20 cellular contexts compared by ENCODE assay signal in the genomic region with DNA sequence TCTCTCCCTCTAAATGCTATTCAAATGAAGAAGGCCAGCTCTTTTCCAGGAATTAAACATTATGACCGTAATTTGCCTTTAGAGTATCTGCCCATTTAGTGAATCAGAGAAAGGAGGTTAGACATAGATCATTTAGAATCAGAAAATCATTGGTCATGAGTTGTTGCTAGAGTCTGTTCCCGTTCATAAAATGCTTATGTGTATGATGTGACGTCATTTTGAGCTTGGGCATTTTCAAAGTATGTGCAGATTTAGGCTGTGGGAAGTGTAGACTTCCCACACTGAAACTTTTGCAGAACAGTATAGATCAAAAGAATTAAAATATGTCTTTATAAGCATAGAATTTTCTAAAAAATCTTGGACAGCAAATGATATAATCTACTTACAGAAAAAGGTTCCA.
DNase-seq lines count a peak whose midpoint lies in the region; ATAC-seq, FAIRE-seq and TF ChIP-seq lines count a peak whose summit lies in the region.
"Had no signal": no experiment of that assay in that cellular context is flagged by ENCODE, and none has a peak within 500 bp of the region (broad histone marks: within the 10 kb centered on the region; RNA-seq: fewer than 3 reads in every experiment).

No MANE protein-coding gene starts in this region.

- H2BK15ac ChIP-seq in H1 (ENCODE audit: low read length) (no peak overlapping the region), neuronal stem cell (ENCODE audit: low read length) (no peak overlapping the region)

- no peak overlapping the region for H3K4ac ChIP-seq in H1 (replicated peaks; ENCODE audit: insufficient read length, low read depth, low read length)
- H3K4ac ChIP-seq in neuronal stem cell (ENCODE audit: low read length): no peak overlapping the region

- CTCF ChIA-PET in mammary epithelial cell (lab: Charles Lee; ENCODE audit: low non-redundant PET) (no interaction called here), H1 (lab: Charles Lee; ENCODE audit: partially characterized antibody) (no interaction called here)

- H3K56ac ChIP-seq in H1 (replicated peaks; ENCODE audit: insufficient read length, low read depth, low read length): no peak overlapping the region

- peaks cover 11% of the 10 kb centered on the region for H3K4me1 ChIP-seq in mammary epithelial cell (ENCODE audit: insufficient read depth, low read length)
- no peaks in the 10 kb centered on the region for H3K4me1 ChIP-seq in breast epithelium
- H3K4me1 ChIP-seq in H1 (replicated peaks in 1 of 4; ENCODE audit: control insufficient read depth in 3 of 4, insufficient read depth in 4 of 4, low read length in 3 of 4): no peaks in the 10 kb centered on the region
- no peaks in the 10 kb centered on the region for H3K4me1 ChIP-seq in neuronal stem cell (ENCODE audit: control insufficient read depth in 2 of 2, insufficient read depth in 1 of 2, low read depth in 1 of 2, low read length in 2 of 2)
- H3K4me1 ChIP-seq: BLaER1 treated with 17β-estradiol and CSF1 and Interleukin-3, amounts not matched to agents 10 nM and 100 nM had no signal

- POLR2A ChIA-PET in H1 (lab: Charles Lee; ENCODE audit: partially characterized antibody): interaction anchor here (1.0 kb wide), 1 partner anchor 425 kb away, joined by 3 read pairs; a partner anchor contains a TSS

- H3K4me2 ChIP-seq in mammary epithelial cell (ENCODE audit: insufficient read depth, low read depth, low read length) (peak overlapping the region; percentile 38), H1 (ENCODE audit: insufficient read depth in 1 of 2, low read depth in 2 of 2, low read length in 2 of 2) (no peak overlapping the region), neuronal stem cell (ENCODE audit: insufficient read depth, low read length, poor library complexity, severe bottlenecking) (no peak overlapping the region)
- H3K4me2 ChIP-seq: BLaER1 treated with 17β-estradiol and CSF1 and Interleukin-3, amounts not matched to agents 10 nM and 100 nM had no signal

- H3K23ac ChIP-seq in H1 (ENCODE audit: insufficient read length) (no peak overlapping the region), neuronal stem cell (ENCODE audit: low read depth, low read length, poor library complexity) (no peak overlapping the region)

- H3K27ac Mint-ChIP-seq in T-helper 17 cell: peak overlapping the region; percentile 1
- H3K27ac Mint-ChIP-seq: B cell; CD8-positive, alpha-beta T cell; HFFc6 had no signal

- H3K14ac ChIP-seq in H1 (ENCODE audit: insufficient read length) (no peak overlapping the region), neuronal stem cell (ENCODE audit: low read length) (no peak overlapping the region)

- H3K23me2 ChIP-seq in H1 (ENCODE audit: low read depth, low read length): no peaks in the 10 kb centered on the region

- no peak for TF ChIP-seq POLR2A in breast epithelium (IDR thresholded peaks at IDR 0.05)
- no peak for TF ChIP-seq POLR2A in H1 (IDR thresholded peaks at IDR 0.05; ENCODE audit: control extremely low read depth in 1 of 2, low read depth in 2 of 2, low read length in 2 of 2)

- H2AFZ ChIP-seq in mammary epithelial cell (ENCODE audit: low read depth, low read length) (peak overlapping the region; percentile 98), H1 (ENCODE audit: low read length) (peak overlapping the region; percentile 91), neuronal stem cell (ENCODE audit: low read length) (peak overlapping the region; percentile 27)

- H3K27ac ChIP-seq in mammary epithelial cell (ENCODE audit: insufficient read depth, low read depth, low read length) (no peak overlapping the region), breast epithelium (peak overlapping the region in 1 of 2 donors; percentile 38), H1 (ENCODE audit: low read depth, low read length) (no peak overlapping the region), neuronal stem cell (replicated peaks; ENCODE audit: low read length) (no peak overlapping the region)
- H3K27ac ChIP-seq: 22Rv1; BLaER1 treated with 17β-estradiol and CSF1 and Interleukin-3, amounts not matched to agents 10 nM and 100 nM; HL-60 had no signal

- dilution Hi-C loops in mammary epithelial cell (cut with HindIII; ENCODE audit: low sequenced_read_pairs): no loop called here

- no peaks in the 10 kb centered on the region for H3K79me1 ChIP-seq in H1 (ENCODE audit: low read depth, low read length)
- no peaks in the 10 kb centered on the region for H3K79me1 ChIP-seq in neuronal stem cell (ENCODE audit: low read depth, low read length)

- H2BK120ac ChIP-seq in H1 (replicated peaks; ENCODE audit: low read depth, low read length) (no peak overlapping the region), neuronal stem cell (ENCODE audit: low read depth, low read length) (no peak overlapping the region)

- H3K4me3 Mint-ChIP-seq in T-helper 17 cell: no peak overlapping the region
- H3K4me3 Mint-ChIP-seq: B cell; CD8-positive, alpha-beta T cell; HFFc6 had no signal

- 82% methylated on average over 3 of the region's 3 CpGs for WGBS in mammary epithelial cell (ENCODE audit: low coverage, missing lambda C conversion rate)
- 92% methylated on average over 3 of the region's 3 CpGs; no CpG with 5 or more reads in 1 of the 2 experiments for WGBS in H1 (ENCODE audit: extremely low coverage in 1 of 2, insufficient coverage in 1 of 2, insufficient read length in 1 of 2, insufficient replicate concordance in 2 of 2, low coverage in 1 of 2, low lambda C conversion rate in 2 of 2, missing lambda C conversion rate in 1 of 2), 2 experiments
- WGBS in neuronal stem cell (ENCODE audit: extremely low coverage in 2 of 2, insufficient read length in 2 of 2, insufficient replicate concordance in 1 of 2), 2 donors: no CpG with 5 or more reads among the region's 3 CpGs

- DNase-seq in mammary epithelial cell (no peak), breast epithelium (ENCODE audit: low spot score in 2 of 2) (no peak), T-helper 17 cell (no peak), H1 (ENCODE audit: low read depth in 1 of 2, low spot score in 2 of 2) (no peak), neuronal stem cell (ENCODE audit: low spot score) (no peak), AG08396 (ENCODE audit: low spot score) (no peak), NCI-H524 treated with DMSO at 0.1 percent for 48 hours (lab: John Stamatoyannopoulos, UW) (no peak)
- DNase-seq: Calu3; CD8-positive, alpha-beta T cell; DMS79 treated with DMSO at 0.1 percent for 48 hours; GF-D8; HFFc6; IMR-90; KBM-7 had no signal

- H3K9me3 ChIP-seq in mammary epithelial cell (replicated peaks; ENCODE audit: insufficient read depth, low read length) (no peaks in the 10 kb centered on the region), breast epithelium (no peaks in the 10 kb centered on the region), T-helper 17 cell (ENCODE audit: control insufficient read depth, low read length, poor library complexity, severe bottlenecking) (no peaks in the 10 kb centered on the region), H1 (ENCODE audit: insufficient read depth in 2 of 2, low read depth in 1 of 2, low read length in 1 of 2) (no peaks in the 10 kb centered on the region), neuronal stem cell (replicated peaks in 1 of 2; ENCODE audit: control insufficient read depth in 2 of 2, insufficient read depth in 1 of 2, low read depth in 1 of 2, low read length in 2 of 2) (no peaks in the 10 kb centered on the region)

- no peak overlapping the region for H2BK5ac ChIP-seq in H1 (ENCODE audit: low read depth, low read length)
- H2BK5ac ChIP-seq in neuronal stem cell (ENCODE audit: low read length): no peak overlapping the region

- intact Hi-C loops in mammary epithelial cell (cut with micrococcal nuclease): no loop called here
- intact Hi-C loops in breast epithelium (cut with DNase I; ENCODE audit: low total_unique reads): no loop called here

- no peaks in the 10 kb centered on the region for H3K36me3 ChIP-seq in mammary epithelial cell (ENCODE audit: insufficient read depth, low read length)
- no peaks in the 10 kb centered on the region for H3K36me3 ChIP-seq in breast epithelium
- no peaks in the 10 kb centered on the region; a peak in 1 of 8 replicates for H3K36me3 ChIP-seq in H1 (ENCODE audit: control insufficient read depth in 2 of 4, insufficient read depth in 4 of 4, low read length in 3 of 4)
- H3K36me3 ChIP-seq in neuronal stem cell (replicated peaks in 1 of 2; ENCODE audit: control insufficient read depth in 2 of 2, insufficient read depth in 2 of 2, low read length in 2 of 2): no peaks in the 10 kb centered on the region
- H3K36me3 ChIP-seq: BLaER1 treated with 17β-estradiol and CSF1 and Interleukin-3, amounts not matched to agents 10 nM and 100 nM had no signal

- H3K4me3 ChIP-seq in mammary epithelial cell (replicated peaks in 1 of 3; ENCODE audit: insufficient read depth in 1 of 3, low read depth in 2 of 3, low read length in 3 of 3) (no peak overlapping the region), breast epithelium (no peak overlapping the region), H1 (ENCODE audit: extremely low read depth in 1 of 4, insufficient read depth in 2 of 4, low read depth in 3 of 4, low read length in 4 of 4) (no peak overlapping the region), neuronal stem cell (ENCODE audit: low read length in 2 of 2) (no peak overlapping the region)
- H3K4me3 ChIP-seq: BLaER1 treated with 17β-estradiol and CSF1 and Interleukin-3, amounts not matched to agents 10 nM and 100 nM had no signal

- H2BK12ac ChIP-seq in H1 (ENCODE audit: low read depth, low read length) (no peak overlapping the region), neuronal stem cell (ENCODE audit: low read length) (no peak overlapping the region)

- ATAC-seq in T-helper 17 cell (no peak), HG02678 (IDR thresholded peaks at IDR 0.05; ENCODE audit: unreplicated experiment) (no peak)
- ATAC-seq: CD8-positive, alpha-beta T cell; HCT116 had no signal

- TF ChIP-seq EP300 in H1 (IDR thresholded peaks at IDR 0.05; ENCODE audit: borderline replicate concordance in 1 of 2, low read depth in 2 of 2, low read length in 2 of 2): no peak

- TF ChIP-seq CTCF in mammary epithelial cell (conservative IDR thresholded peaks at IDR 0.05 in 1 of 2, IDR thresholded peaks at IDR 0.05 in 1 of 2; ENCODE audit: extremely low read depth in 1 of 2, insufficient read depth in 1 of 2, low read depth in 1 of 2, low read length in 2 of 2) (no peak), breast epithelium (IDR thresholded peaks at IDR 0.05) (no peak), H1 (IDR thresholded peaks at IDR 0.05; ENCODE audit: control extremely low read depth in 1 of 3, insufficient read depth in 1 of 3, low read depth in 1 of 3, low read length in 3 of 3) (no peak)

- H2AK5ac ChIP-seq in H1 (ENCODE audit: low read depth, low read length): no peak overlapping the region
- H2AK5ac ChIP-seq in neuronal stem cell (ENCODE audit: low read depth, low read length): no peak overlapping the region

- H3K36me3 Mint-ChIP-seq in T-helper 17 cell (ENCODE audit: low read depth): no peaks in the 10 kb centered on the region
- H3K36me3 Mint-ChIP-seq: CD8-positive, alpha-beta T cell had no signal

- H3K79me2 ChIP-seq in mammary epithelial cell (ENCODE audit: insufficient read depth, low read length) (no peaks in the 10 kb centered on the region), H1 (ENCODE audit: control insufficient read depth in 1 of 2, insufficient read depth in 2 of 2, low read length in 2 of 2) (no peaks in the 10 kb centered on the region)

- H3K27me3 ChIP-seq in mammary epithelial cell (ENCODE audit: insufficient read depth, low read length): no peaks in the 10 kb centered on the region
- no peaks in the 10 kb centered on the region for H3K27me3 ChIP-seq in breast epithelium
- H3K27me3 ChIP-seq in H1 (replicated peaks in 1 of 4; ENCODE audit: control insufficient read depth in 3 of 4, extremely low read depth in 1 of 4, insufficient read depth in 3 of 4, low read length in 3 of 4): no peaks in the 10 kb centered on the region
- no peaks in the 10 kb centered on the region for H3K27me3 ChIP-seq in neuronal stem cell (ENCODE audit: control insufficient read depth in 3 of 3, insufficient read depth in 3 of 3, low read depth in 1 of 3, low read length in 3 of 3)
- H3K27me3 ChIP-seq: BLaER1 treated with 17β-estradiol and CSF1 and Interleukin-3, amounts not matched to agents 10 nM and 100 nM had no signal

- H4K8ac ChIP-seq in H1 (ENCODE audit: extremely low read depth, insufficient read depth, low read length) (no peak overlapping the region), neuronal stem cell (ENCODE audit: low read depth, low read length) (no peak overlapping the region)

- H4K91ac ChIP-seq in H1 (replicated peaks; ENCODE audit: insufficient read length, low read length) (no peak overlapping the region), neuronal stem cell (ENCODE audit: low read depth, low read length, poor library complexity) (no peak overlapping the region)

- FAIRE-seq in H1 (lab: Jason Lieb, UNC): no peak

- no peak overlapping the region for H4K5ac ChIP-seq in H1 (ENCODE audit: insufficient read length, low read depth, low read length)

- in situ Hi-C loops in mammary epithelial cell (cut with MboI; ENCODE audit: low sequenced_read_pairs in 2 of 2): no loop called here

- no peak overlapping the region for H3K9ac ChIP-seq in mammary epithelial cell (ENCODE audit: insufficient read depth, low read length)
- H3K9ac ChIP-seq in H1 (replicated peaks in 1 of 4; ENCODE audit: extremely low read depth in 1 of 4, low read depth in 3 of 4, low read length in 3 of 4): no peak overlapping the region
- no peak overlapping the region for H3K9ac ChIP-seq in neuronal stem cell (ENCODE audit: low read depth, low read length, poor library complexity)
- H3K9ac ChIP-seq: BLaER1 treated with 17β-estradiol and CSF1 and Interleukin-3, amounts not matched to agents 10 nM and 100 nM had no signal

- TF ChIP-seq RAD21 in H1 (IDR thresholded peaks at IDR 0.05 in 1 of 2, conservative IDR thresholded peaks at IDR 0.05 in 1 of 2; ENCODE audit: low read depth in 2 of 2, low read length in 2 of 2): no peak

- BruUV-seq in mammary epithelial cell (replicated peaks; lab: Mats Ljungman, UMichigan): no TSS peak

- no peak overlapping the region for H2BK20ac ChIP-seq in H1 (ENCODE audit: low read length)

- H4K20me1 ChIP-seq in mammary epithelial cell (ENCODE audit: insufficient read depth, low read length): no peaks in the 10 kb centered on the region
- H4K20me1 ChIP-seq in H1 (replicated peaks in 1 of 2; ENCODE audit: control insufficient read depth in 1 of 2, insufficient read depth in 2 of 2, low read length in 2 of 2): no peaks in the 10 kb centered on the region
- H4K20me1 ChIP-seq: BLaER1 treated with 17β-estradiol and CSF1 and Interleukin-3, amounts not matched to agents 10 nM and 100 nM had no signal

- H3K18ac ChIP-seq in H1 (ENCODE audit: extremely low read depth, low read length): no peak overlapping the region
- no peak overlapping the region for H3K18ac ChIP-seq in neuronal stem cell (ENCODE audit: low read length)

- H3K4me1 Mint-ChIP-seq in T-helper 17 cell: peaks cover 3% of the 10 kb centered on the region
- H3K4me1 Mint-ChIP-seq: B cell had no signal

- peaks cover 17% of the 10 kb centered on the region for H3K27me3 Mint-ChIP-seq in T-helper 17 cell
- H3K27me3 Mint-ChIP-seq: B cell had no signal

Comparison
In these comparisons a context has a peak if more than half of its experiments do, and no peak if none do; other contexts are left out.
1. H2AFZ ChIP-seq: peak in every context shown above with its lines; median percentile 98 in mammary epithelial cell; 91 in H1; 27 in neuronal stem cell.